In the genomic region with DNA sequence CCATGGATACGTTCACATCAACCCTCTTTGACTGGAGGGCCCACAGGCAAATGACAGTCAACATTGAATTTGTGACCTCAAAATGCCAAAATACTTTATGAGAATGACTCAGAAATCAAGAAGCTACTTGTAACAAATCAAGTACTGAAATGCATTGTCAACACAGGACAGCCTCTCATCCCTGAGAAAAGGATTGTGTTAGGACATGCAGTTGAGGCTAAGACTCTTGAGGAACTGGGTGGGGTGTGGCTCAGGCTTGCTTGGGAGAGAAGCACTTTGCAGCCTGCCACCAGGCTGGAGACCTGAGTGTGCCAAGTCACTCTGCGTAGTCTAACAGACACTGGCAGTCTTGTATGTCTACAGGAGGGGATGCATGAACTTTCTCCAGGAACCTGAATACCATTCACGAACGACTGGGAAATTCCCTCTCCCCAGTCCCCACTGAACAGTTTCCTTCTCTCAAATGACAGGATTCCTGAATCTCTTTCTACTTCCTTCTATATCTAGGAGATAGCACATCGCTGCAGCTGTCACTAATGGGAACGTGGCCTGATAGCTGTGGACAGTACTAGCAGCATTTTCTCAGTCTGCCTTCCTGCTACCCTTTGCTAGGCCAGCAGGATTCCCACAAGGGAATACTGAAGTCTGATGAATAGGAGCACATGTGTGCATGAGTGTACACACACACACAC, we compare ENCODE assay signal across 12 cellular contexts.
"Had no signal": no experiment of that assay in that cellular context is flagged by ENCODE, and none has a peak within 500 bp of the region (broad histone marks: within the 10 kb centered on the region; RNA-seq: fewer than 3 reads in every experiment).

No MANE protein-coding gene starts in this region.

- H3K9me3 ChIP-seq: ovary had no signal

- H3K27me3 ChIP-seq: ovary had no signal

- H3K4me3 ChIP-seq: coronary artery, ovary, SK-N-MC, skin epidermis had no signal

- ATAC-seq: T-cell had no signal

- H3K36me3 ChIP-seq: ovary had no signal

- H3K27ac ChIP-seq: coronary artery, ovary, SK-N-MC had no signal

- DNase-seq: activated CD4-positive, alpha-beta T cell treated with anti-CD3 and anti-CD28 coated beads, Interleukin-2, amount 10 ng/mL, durations not matched to agents 24 days and 14 days; activated naive CD4-positive, alpha-beta T cell treated with anti-CD3 and anti-CD28 coated beads, Interleukin-2, amount 10 ng/mL, durations not matched to agents 7 days and 5 days; activated T-cell treated with anti-CD3 and anti-CD28 coated beads for 4 hours; central memory CD4-positive, alpha-beta T cell; effector CD8-positive, alpha-beta T cell; nephron progenitor cell; ovary; T-cell; trophoblast cell had no signal
